Comparison of ENCODE assay signal across 1 cellular context in genomic region chr19:55175117-55175867, GRCh38.
TF ChIP-seq lines count a peak whose summit lies in the region.

No MANE protein-coding gene starts in this region.

TF ChIP-seq in K562, 482 proteins besides CTCF, POLR2A, EP300 and RAD21 (continues in another document):
- TF ChIP-seq MBD1 (CRISPR knock-in tag; IDR thresholded peaks at IDR 0.05) (no peak), ERF (CRISPR knock-in tag; IDR thresholded peaks at IDR 0.05) (0 out of 2 replicates have a peak, but pooled peaks have one; percentile 49), IRF2 (CRISPR knock-in tag; IDR thresholded peaks at IDR 0.05) (no peak), ZNF277 (CRISPR knock-in tag; IDR thresholded peaks at IDR 0.05; ENCODE audit: borderline replicate concordance) (no peak), ZBTB7A (IDR thresholded peaks at IDR 0.05; ENCODE audit: borderline replicate concordance, control insufficient read depth, low read depth, low read length) (peak; percentile 18; the same call in 1 of the 2 replicates), PHB2 (IDR thresholded peaks at IDR 0.05; ENCODE audit: low read depth) (peak; percentile 43; the same call in 1 of the 2 replicates), HLTF (IDR thresholded peaks at IDR 0.05) (no peak), PHF21A (IDR thresholded peaks at IDR 0.05; ENCODE audit: borderline replicate concordance, low read depth) (no peak), ZBTB26 (CRISPR knock-in tag; IDR thresholded peaks at IDR 0.05) (0 out of 2 replicates have a peak, but pooled peaks have one; percentile 37), ZFX (CRISPR knock-in tag; IDR thresholded peaks at IDR 0.05) (peak; percentile 78), MTA3 (IDR thresholded peaks at IDR 0.05; ENCODE audit: borderline replicate concordance) (peak; percentile 51; the same call in 1 of the 2 replicates), ZNF668 (CRISPR knock-in tag; IDR thresholded peaks at IDR 0.05) (no peak), ZBTB17 (CRISPR knock-in tag; IDR thresholded peaks at IDR 0.05) (peak; percentile 59; the same call in 1 of the 2 replicates), ZNF780A (CRISPR knock-in tag; IDR thresholded peaks at IDR 0.05) (no peak), ZEB2 (IDR thresholded peaks at IDR 0.05) (peak; percentile 26; the same call in 1 of the 2 replicates), NR0B1 (IDR thresholded peaks at IDR 0.05; ENCODE audit: partially characterized antibody) (no peak), HOMEZ (CRISPR knock-in tag; IDR thresholded peaks at IDR 0.05) (no peak), GATAD2B (IDR thresholded peaks at IDR 0.05; ENCODE audit: borderline replicate concordance) (no peak), ZBTB11 (CRISPR knock-in tag; IDR thresholded peaks at IDR 0.05) (peak in 1 of 3 experiments; percentile 28; a peak in 1 of 6 replicates), MAZ (CRISPR knock-in tag; conservative IDR thresholded peaks at IDR 0.05 in 1 of 2, IDR thresholded peaks at IDR 0.05 in 1 of 2) (peak; percentile 52 to 65; a peak in 3 of 4 replicates), HINFP (tag; conservative IDR thresholded peaks at IDR 0.05; ENCODE audit: low read depth) (no peak), ZNF175 (CRISPR knock-in tag; IDR thresholded peaks at IDR 0.05; ENCODE audit: low read depth) (peak; percentile 38; the same call in 1 of the 2 replicates), AFF1 (IDR thresholded peaks at IDR 0.05; ENCODE audit: low read depth in 1 of 2, partially characterized antibody in 2 of 2) (peak in 1 of 2 experiments; percentile 24), KAT8 (IDR thresholded peaks at IDR 0.05; ENCODE audit: low read depth) (no peak), TRIM28 (IDR thresholded peaks at IDR 0.05) (peak; percentile 58; the same call in 1 of the 2 replicates), REST (CRISPR knock-in tag; IDR thresholded peaks at IDR 0.05; ENCODE audit: low read depth) (peak; percentile 45; the same call in 1 of the 2 replicates), ARID1B (IDR thresholded peaks at IDR 0.05) (peak; percentile 30; the same call in 1 of the 2 replicates), FOXP4 (CRISPR knock-in tag; IDR thresholded peaks at IDR 0.05; ENCODE audit: borderline replicate concordance) (no peak), FOXP1 (CRISPR knock-in tag; IDR thresholded peaks at IDR 0.05) (peak; percentile 92), ZNF589 (CRISPR knock-in tag; IDR thresholded peaks at IDR 0.05; ENCODE audit: low read depth) (0 out of 2 replicates have a peak, but pooled peaks have one; percentile 36), JUN (IDR thresholded peaks at IDR 0.05; ENCODE audit: borderline replicate concordance, low read depth, low read length) (0 out of 2 replicates have a peak, but pooled peaks have one; percentile 41), JUN (CRISPR knock-in tag; IDR thresholded peaks at IDR 0.05; ENCODE audit: borderline replicate concordance) (peak; percentile 67; the same call in 1 of the 2 replicates), LCOR (CRISPR knock-in tag; IDR thresholded peaks at IDR 0.05) (no peak), NELFE (IDR thresholded peaks at IDR 0.05; ENCODE audit: insufficient read depth, insufficient read length) (no peak)
